ENCODE assay signal across 8 cellular contexts in the genomic region with DNA sequence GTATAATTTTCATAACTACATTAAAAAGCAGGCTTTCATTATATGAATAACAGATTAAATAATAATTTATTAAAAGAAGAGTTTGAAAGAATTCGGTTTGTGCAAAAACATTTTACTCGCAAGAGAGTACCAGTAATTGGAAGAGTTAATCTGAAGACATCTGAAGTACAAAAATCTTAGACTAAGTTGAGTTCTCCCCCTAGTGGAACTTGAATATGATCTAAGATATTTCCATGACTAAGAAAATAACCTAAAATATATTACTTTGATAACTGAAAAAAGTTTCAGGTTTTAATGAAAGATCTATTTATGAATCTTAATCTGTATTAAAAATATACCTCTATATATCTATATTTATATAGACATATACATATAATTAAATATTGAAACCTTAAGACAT.
DNase-seq lines count a peak whose midpoint lies in the region; ATAC-seq and TF ChIP-seq lines count a peak whose summit lies in the region.

No MANE protein-coding gene starts in this region.

- no peaks in the 10 kb centered on the region for H3K9me3 Mint-ChIP-seq in HFFc6

- H3K27me3 Mint-ChIP-seq in HFFc6 (ENCODE audit: insufficient read depth) (no peaks in the 10 kb centered on the region), T-helper 17 cell (no peaks in the 10 kb centered on the region)

- H3K27ac Mint-ChIP-seq in HFFc6 (no peak overlapping the region), T-helper 17 cell (no peak overlapping the region)

- peak; percentile 36 for ATAC-seq in T-helper 17 cell
- no peak for ATAC-seq in HG03097 (IDR thresholded peaks at IDR 0.05; ENCODE audit: low FRiP score, unreplicated experiment)

- peak; percentile 82 for TF ChIP-seq CTCF in HFFc6 (IDR thresholded peaks at IDR 0.05)

- no peaks in the 10 kb centered on the region for H3K9me3 ChIP-seq in T-helper 17 cell (ENCODE audit: control insufficient read depth, low read length, poor library complexity, severe bottlenecking)

- peak; percentile 45 for DNase-seq in DMS114 treated with DMSO at 0.1 percent for 48 hours (lab: John Stamatoyannopoulos, UW; ENCODE audit: unreplicated experiment)
- peak; percentile 41 for DNase-seq in HFFc6
- no peak for DNase-seq in T-helper 17 cell
- DNase-seq in kidney tubule cell (ENCODE audit: low spot score) = peak; percentile 23
- no peak for DNase-seq in HK-2 (ENCODE audit: unreplicated experiment)
- DNase-seq in effector CD4-positive, alpha-beta T cell = no peak
- no peak for DNase-seq in head of caudate nucleus

- intact Hi-C loops in head of caudate nucleus (cut with DNase I) = no loop called here

- H3K36me3 Mint-ChIP-seq in HFFc6 (ENCODE audit: low read depth) = 0 out of 2 replicates have a peak, but pooled peaks cover 4% of the 10 kb centered on the region
- H3K36me3 Mint-ChIP-seq in T-helper 17 cell (ENCODE audit: low read depth) = no peaks in the 10 kb centered on the region

- H3K4me1 Mint-ChIP-seq in HFFc6 (ENCODE audit: low read depth) (no peaks in the 10 kb centered on the region), T-helper 17 cell (peaks cover 8% of the 10 kb centered on the region)

- no peak overlapping the region for H3K4me3 Mint-ChIP-seq in HFFc6
- no peak overlapping the region for H3K4me3 Mint-ChIP-seq in T-helper 17 cell

Comparison
In these comparisons a context has a peak if more than half of its experiments do, and no peak if none do; other contexts are left out.
1. DNase-seq: peak in DMS114 treated with DMSO at 0.1 percent for 48 hours (single experiment), HFFc6 (single experiment) and kidney tubule cell (single experiment); none in T-helper 17 cell (0 of 3), HK-2 (single experiment), effector CD4-positive, alpha-beta T cell (single experiment) and head of caudate nucleus (0 of 42).